Comparison of ENCODE assay signal across 21 cellular contexts in the genomic region with DNA sequence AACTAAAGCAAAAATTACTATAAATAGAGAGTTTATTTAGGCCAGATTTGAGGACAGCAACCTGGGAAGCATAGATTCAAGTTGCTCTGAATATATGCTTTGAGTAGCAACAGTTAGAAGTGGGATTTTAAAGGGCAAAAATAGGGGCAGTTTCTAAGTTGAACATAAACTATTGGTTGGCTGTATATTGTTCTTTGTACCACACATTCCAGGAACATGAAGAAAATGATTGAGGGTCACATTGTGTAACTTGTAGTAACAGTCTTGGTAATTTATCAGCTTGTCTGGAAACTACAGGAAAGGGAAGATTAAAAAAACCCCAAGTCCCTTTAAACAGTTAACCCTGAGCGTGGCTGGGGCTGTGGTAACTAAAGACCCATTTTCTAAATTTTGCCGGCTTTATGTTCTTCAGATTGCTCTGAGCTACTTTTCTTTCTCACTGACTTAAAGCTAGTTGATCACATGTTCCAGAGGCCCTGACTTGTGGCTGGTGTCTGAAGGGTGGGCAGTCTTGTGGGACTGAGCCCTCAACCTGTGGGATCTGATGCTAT. TPM values are rescaled to one million over a fixed set of nuclear protein-coding genes. Genes with fewer than 3 reads are reported as not detected.
A peak's percentile ranks its signal among the peaks of the same experiment; 100 is the strongest.
DNase-seq lines count a peak whose midpoint lies in the region; ATAC-seq and TF ChIP-seq lines count a peak whose summit lies in the region.
"Had no signal": no experiment of that assay in that cellular context is flagged by ENCODE, and none has a peak within 500 bp of the region (broad histone marks: within the 10 kb centered on the region; RNA-seq: fewer than 3 reads in every experiment).

No MANE protein-coding gene starts in this region.

- no peak overlapping the region for H3K4me3 ChIP-seq in left ventricle myocardium inferior

- H3K27me3 Mint-ChIP-seq in activated T-cell treated with anti-CD3 and anti-CD28 coated beads, Interleukin-2, amount 50 U/mL, for 72 hours (ENCODE audit: low read depth): no peaks in the 10 kb centered on the region
- no peaks in the 10 kb centered on the region for H3K27me3 Mint-ChIP-seq in WTC11 (ENCODE audit: low read depth)
- H3K27me3 Mint-ChIP-seq: activated CD4-positive, alpha-beta T cell treated with anti-CD3 and anti-CD28 coated beads, Interleukin-2, amount 10 ng/mL, durations not matched to agents 24 days and 14 days; CD4-positive, alpha-beta T cell had no signal

- no peaks in the 10 kb centered on the region for H3K9me3 ChIP-seq in left ventricle myocardium inferior (replicated peaks)

- intact Hi-C loops in sciatic nerve (cut with DNase I): no loop called here
- intact Hi-C loops in left ventricle myocardium inferior (cut with micrococcal nuclease): no loop called here

- POLR2A ChIA-PET in WTC11 (lab: Charles Lee): interaction anchor here (0.7 kb wide), 1 partner anchor 8 kb away, joined by 4 read pairs; no protein-coding TSS in a partner anchor

- CTCF ChIA-PET in WTC11 (lab: Charles Lee): no interaction called here

- H3K9me3 Mint-ChIP-seq in activated T-cell treated with anti-CD3 and anti-CD28 coated beads, Interleukin-2, amount 50 U/mL, for 72 hours: peaks cover 8% of the 10 kb centered on the region in 2 donors
- H3K9me3 Mint-ChIP-seq in WTC11: peaks cover 7% of the 10 kb centered on the region
- H3K9me3 Mint-ChIP-seq: CD4-positive, alpha-beta T cell had no signal

- no peak for ATAC-seq in activated T-cell treated with anti-CD3 and anti-CD28 coated beads, Interleukin-2, amount 50 U/mL, for 72 hours (replicated peaks in 1 of 2)
- ATAC-seq in WTC11 (no peak), sciatic nerve (no peak)
- ATAC-seq: activated T-cell treated with anti-CD3 and anti-CD28 coated beads, Interleukin-2, amount 50 U/mL, for 4 hours; PC-3 had no signal

- TF ChIP-seq CTCF in WTC11 (IDR thresholded peaks at IDR 0.05): no peak
- TF ChIP-seq CTCF in left ventricle myocardium inferior (IDR thresholded peaks at IDR 0.05; ENCODE audit: borderline replicate concordance): no peak

- no peak overlapping the region for H3K27ac ChIP-seq in left ventricle myocardium inferior (replicated peaks)

- peaks cover 20 to 39% of the 10 kb centered on the region in 2 donors for H3K36me3 Mint-ChIP-seq in activated T-cell treated with anti-CD3 and anti-CD28 coated beads, Interleukin-2, amount 50 U/mL, for 72 hours (ENCODE audit: insufficient read depth in 2 of 2)
- peaks cover 24% of the 10 kb centered on the region for H3K36me3 Mint-ChIP-seq in WTC11

- H3K4me1 Mint-ChIP-seq in activated T-cell treated with anti-CD3 and anti-CD28 coated beads, Interleukin-2, amount 50 U/mL, for 72 hours (ENCODE audit: low read depth): peaks cover 76% of the 10 kb centered on the region
- H3K4me1 Mint-ChIP-seq in WTC11: peaks cover 48% of the 10 kb centered on the region

- H3K27ac Mint-ChIP-seq in activated T-cell treated with anti-CD3 and anti-CD28 coated beads, Interleukin-2, amount 50 U/mL, for 72 hours: peak overlapping the region; percentile 85
- peak overlapping the region; percentile 85; the same call in 1 of the 2 replicates for H3K27ac Mint-ChIP-seq in WTC11
- H3K27ac Mint-ChIP-seq: activated CD4-positive, alpha-beta T cell treated with anti-CD3 and anti-CD28 coated beads, Interleukin-2, amount 10 ng/mL, durations not matched to agents 24 days and 14 days; CD4-positive, alpha-beta T cell had no signal

- no peak for DNase-seq in activated T-cell treated with anti-CD3 and anti-CD28 coated beads, Interleukin-2, amount 50 U/mL, for 72 hours
- no peak for DNase-seq in activated T-cell treated with anti-CD3 and anti-CD28 coated beads for 4 hours
- no peak for DNase-seq in WTC11 (ENCODE audit: low spot score)
- DNase-seq in foreskin melanocyte: peak; percentile 24
- peak; percentile 58 for DNase-seq in renal cortical epithelial cell (ENCODE audit: low read depth)
- no peak for DNase-seq in AG08396 (ENCODE audit: low spot score)
- DNase-seq in sciatic nerve (ENCODE audit: low spot score): no peak
- DNase-seq in left ventricle myocardium inferior: no peak
- DNase-seq: ACHN; activated CD4-positive, alpha-beta T cell treated with anti-CD3 and anti-CD28 coated beads, Interleukin-2, amount 10 ng/mL, durations not matched to agents 24 days and 14 days; activated T-cell treated with anti-CD3 and anti-CD28 coated beads, Interleukin-2, amount 50 U/mL, for 4 hours; amniotic stem cell; CD4-positive, alpha-beta T cell; DMS79 treated with DMSO at 0.1 percent for 48 hours; effector memory CD4-positive, alpha-beta T cell; kidney glomerular epithelial cell; NCI-H2107; NCI-H524 treated with DMSO at 0.1 percent for 48 hours; occipital lobe; PC-3; stimulated activated CD4-positive, alpha-beta T cell treated with anti-CD3 and anti-CD28 coated beads, Interleukin-2, amount 100 ng/mL, for 48 hours had no signal

- H3K27me3 ChIP-seq in left ventricle myocardium inferior (ENCODE audit: low read depth): no peaks in the 10 kb centered on the region

- peak overlapping the region in 1 of 2 donors; percentile 39 for H3K4me3 Mint-ChIP-seq in activated T-cell treated with anti-CD3 and anti-CD28 coated beads, Interleukin-2, amount 50 U/mL, for 72 hours
- H3K4me3 Mint-ChIP-seq in WTC11: no peak overlapping the region
- H3K4me3 Mint-ChIP-seq: activated CD4-positive, alpha-beta T cell treated with anti-CD3 and anti-CD28 coated beads, Interleukin-2, amount 10 ng/mL, durations not matched to agents 24 days and 14 days; activated T-cell treated with anti-CD3 and anti-CD28 coated beads, Interleukin-2, amount 50 U/mL, for 4 hours; CD4-positive, alpha-beta T cell had no signal

- no peaks in the 10 kb centered on the region for H3K36me3 ChIP-seq in left ventricle myocardium inferior

- peaks cover 53% of the 10 kb centered on the region for H3K4me1 ChIP-seq in left ventricle myocardium inferior

TF ChIP-seq in WTC11, 78 proteins besides CTCF, POLR2A, EP300 and RAD21:
- TF ChIP-seq, protein P1, sequence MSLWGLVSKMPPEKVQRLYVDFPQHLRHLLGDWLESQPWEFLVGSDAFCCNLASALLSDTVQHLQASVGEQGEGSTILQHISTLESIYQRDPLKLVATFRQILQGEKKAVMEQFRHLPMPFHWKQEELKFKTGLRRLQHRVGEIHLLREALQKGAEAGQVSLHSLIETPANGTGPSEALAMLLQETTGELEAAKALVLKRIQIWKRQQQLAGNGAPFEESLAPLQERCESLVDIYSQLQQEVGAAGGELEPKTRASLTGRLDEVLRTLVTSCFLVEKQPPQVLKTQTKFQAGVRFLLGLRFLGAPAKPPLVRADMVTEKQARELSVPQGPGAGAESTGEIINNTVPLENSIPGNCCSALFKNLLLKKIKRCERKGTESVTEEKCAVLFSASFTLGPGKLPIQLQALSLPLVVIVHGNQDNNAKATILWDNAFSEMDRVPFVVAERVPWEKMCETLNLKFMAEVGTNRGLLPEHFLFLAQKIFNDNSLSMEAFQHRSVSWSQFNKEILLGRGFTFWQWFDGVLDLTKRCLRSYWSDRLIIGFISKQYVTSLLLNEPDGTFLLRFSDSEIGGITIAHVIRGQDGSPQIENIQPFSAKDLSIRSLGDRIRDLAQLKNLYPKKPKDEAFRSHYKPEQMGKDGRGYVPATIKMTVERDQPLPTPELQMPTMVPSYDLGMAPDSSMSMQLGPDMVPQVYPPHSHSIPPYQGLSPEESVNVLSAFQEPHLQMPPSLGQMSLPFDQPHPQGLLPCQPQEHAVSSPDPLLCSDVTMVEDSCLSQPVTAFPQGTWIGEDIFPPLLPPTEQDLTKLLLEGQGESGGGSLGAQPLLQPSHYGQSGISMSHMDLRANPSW (CRISPR knock-in tag; conservative IDR thresholded peaks at IDR 0.05; ENCODE audit: low read depth): no peak
- TF ChIP-seq FOXK1 (CRISPR knock-in tag; IDR thresholded peaks at IDR 0.05): no peak
- TF ChIP-seq, protein P2, sequence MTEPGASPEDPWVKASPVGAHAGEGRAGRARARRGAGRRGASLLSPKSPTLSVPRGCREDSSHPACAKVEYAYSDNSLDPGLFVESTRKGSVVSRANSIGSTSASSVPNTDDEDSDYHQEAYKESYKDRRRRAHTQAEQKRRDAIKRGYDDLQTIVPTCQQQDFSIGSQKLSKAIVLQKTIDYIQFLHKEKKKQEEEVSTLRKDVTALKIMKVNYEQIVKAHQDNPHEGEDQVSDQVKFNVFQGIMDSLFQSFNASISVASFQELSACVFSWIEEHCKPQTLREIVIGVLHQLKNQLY (CRISPR knock-in tag; IDR thresholded peaks at IDR 0.05): no peak
TF ChIP-seq in WTC11: peak in this region for 0.

RNA-seq across cellular contexts. Expression of a gene that starts 7.4 kb away (rescaled TPM):
- total RNA-seq in activated T-cell treated with anti-CD3 and anti-CD28 coated beads, Interleukin-2, amount 50 U/mL, for 72 hours: 10 to 100 TPM; 53.2 to 53.8 TPM
- total RNA-seq in WTC11 (2021) (62.1 to 65.6 TPM (median 63.1 TPM) in 3 replicates), renal cortical epithelial cell (189 and 200 TPM in 2 replicates), sciatic nerve (52.0 TPM), left ventricle myocardium inferior (42.9 TPM)

RNA-seq across cellular contexts. Expression of a gene that starts 19.3 kb away (rescaled TPM):
- total RNA-seq in activated T-cell treated with anti-CD3 and anti-CD28 coated beads, Interleukin-2, amount 50 U/mL, for 72 hours: 100 to 1,000 TPM in 1 of 2 donors, 10 to 100 TPM in 1; 89.3 to 108 TPM
- total RNA-seq in WTC11 (2021): 63.9 to 74.9 TPM (median 68.7 TPM) in 3 replicates
- total RNA-seq in renal cortical epithelial cell: 116 and 133 TPM in 2 replicates
- 88.0 TPM for total RNA-seq in sciatic nerve
- 90.5 TPM for total RNA-seq in left ventricle myocardium inferior

Comparison
In these comparisons a context has a peak if more than half of its experiments do, and no peak if none do; other contexts are left out.
1. DNase-seq: peak in foreskin melanocyte (single experiment) and renal cortical epithelial cell (single experiment); none in activated T-cell treated with anti-CD3 and anti-CD28 coated beads, Interleukin-2, amount 50 U/mL, for 72 hours (0 of 2), activated T-cell treated with anti-CD3 and anti-CD28 coated beads for 4 hours (single experiment), WTC11 (single experiment), AG08396 (single experiment), sciatic nerve (single experiment) and left ventricle myocardium inferior (single experiment).